31 cellular contexts compared by ENCODE assay signal in genomic region chr13:93932901-93933300, GRCh38.
"Had no signal": no experiment of that assay in that cellular context is flagged by ENCODE, and none has a peak within 500 bp of the region (broad histone marks: within the 10 kb centered on the region; RNA-seq: fewer than 3 reads in every experiment).

No MANE protein-coding gene starts in this region.

- H3K36me3 Mint-ChIP-seq: naive thymus-derived CD4-positive, alpha-beta T cell; natural killer cell; stimulated activated effector memory CD8-positive, alpha-beta T cell treated with anti-CD3 and anti-CD28 coated beads, Interleukin-12 subunit alpha, Interleukin-12 subunit beta, amount 100 ng/mL, for 72 hours; stimulated activated naive B cell treated with anti-CD40 and anti-IgM and Interleukin-4, amounts not matched to agents 10 μg/mL and 1 μg/mL and 100 μg/mL, for 72 hours had no signal

- ATAC-seq: naive thymus-derived CD4-positive, alpha-beta T cell; natural killer cell; psoas muscle; right cardiac atrium; right lobe of liver; stimulated activated effector memory CD8-positive, alpha-beta T cell treated with anti-CD3 and anti-CD28 coated beads, Interleukin-12 subunit alpha, Interleukin-12 subunit beta, amount 100 ng/mL, for 72 hours; stimulated activated naive B cell treated with anti-CD40 and anti-IgM and Interleukin-4, amounts not matched to agents 10 μg/mL and 1 μg/mL and 100 μg/mL, for 72 hours had no signal

- H3K4me1 ChIP-seq: parathyroid adenoma, psoas muscle, right lobe of liver, sigmoid colon, suprapubic skin, testis, tibial artery, upper lobe of left lung, vagina had no signal

- H3K9me3 ChIP-seq: neutrophil, ovary, psoas muscle, right lobe of liver, sigmoid colon, suprapubic skin, testis, tibial artery, upper lobe of left lung, vagina had no signal

- H3K27ac Mint-ChIP-seq: naive thymus-derived CD4-positive, alpha-beta T cell; natural killer cell; nephron; progenitor cell of endocrine pancreas; stimulated activated effector memory CD8-positive, alpha-beta T cell treated with anti-CD3 and anti-CD28 coated beads, Interleukin-12 subunit alpha, Interleukin-12 subunit beta, amount 100 ng/mL, for 72 hours; stimulated activated naive B cell treated with anti-CD40 and anti-IgM and Interleukin-4, amounts not matched to agents 10 μg/mL and 1 μg/mL and 100 μg/mL, for 72 hours; stimulated activated naive CD8-positive, alpha-beta T cell treated with anti-CD3 and anti-CD28 coated beads, Interleukin-15, Interleukin-2, amounts not matched to agents 100 ng/mL and 50 ng/mL, for 24 hours had no signal

- H3K4me3 Mint-ChIP-seq: naive thymus-derived CD4-positive, alpha-beta T cell; natural killer cell; nephron; neural crest cell; stimulated activated effector memory CD8-positive, alpha-beta T cell treated with anti-CD3 and anti-CD28 coated beads, Interleukin-12 subunit alpha, Interleukin-12 subunit beta, amount 100 ng/mL, for 72 hours; stimulated activated naive B cell treated with anti-CD40 and anti-IgM and Interleukin-4, amounts not matched to agents 10 μg/mL and 1 μg/mL and 100 μg/mL, for 72 hours; stimulated activated naive CD8-positive, alpha-beta T cell treated with anti-CD3 and anti-CD28 coated beads, Interleukin-15, Interleukin-2, amounts not matched to agents 100 ng/mL and 50 ng/mL, for 24 hours had no signal

- H3K9me3 Mint-ChIP-seq: nephron; stimulated activated naive CD8-positive, alpha-beta T cell treated with anti-CD3 and anti-CD28 coated beads, Interleukin-15, Interleukin-2, amounts not matched to agents 100 ng/mL and 50 ng/mL, for 24 hours had no signal

- H3K79me2 ChIP-seq: parathyroid adenoma had no signal

- FAIRE-seq: small intestine, urothelium cell line had no signal

- H3K4me1 Mint-ChIP-seq: naive thymus-derived CD4-positive, alpha-beta T cell; natural killer cell; nephron; neural crest cell; stimulated activated effector memory CD8-positive, alpha-beta T cell treated with anti-CD3 and anti-CD28 coated beads, Interleukin-12 subunit alpha, Interleukin-12 subunit beta, amount 100 ng/mL, for 72 hours; stimulated activated naive B cell treated with anti-CD40 and anti-IgM and Interleukin-4, amounts not matched to agents 10 μg/mL and 1 μg/mL and 100 μg/mL, for 72 hours had no signal

- H3K27ac ChIP-seq: neutrophil, ovary, parathyroid adenoma, psoas muscle, right lobe of liver, sigmoid colon, suprapubic skin, testis, tibial artery, upper lobe of left lung, vagina had no signal

- DNase-seq: naive thymus-derived CD4-positive, alpha-beta T cell; natural killer cell; nucleus accumbens; ovary; posterior cingulate gyrus; psoas muscle; right cardiac atrium; right lobe of liver; sigmoid colon; small intestine; stimulated activated CD4-positive, alpha-beta T cell treated with anti-CD3 and anti-CD28 coated beads, Interleukin-15, amount 100 ng/mL, for 24 hours; stimulated activated CD4-positive, alpha-beta T cell treated with anti-CD3 and anti-CD28 coated beads, Interleukin-2, amount 100 ng/mL, for 24 hours; stimulated activated CD4-positive, alpha-beta T cell treated with anti-CD3 and anti-CD28 coated beads, Interleukin-2, amount 100 ng/mL, for 48 hours; stimulated activated CD4-positive, alpha-beta T cell treated with anti-CD3 and anti-CD28 coated beads, Interleukin-4, amount 100 ng/mL, for 24 hours; stimulated activated naive B cell treated with anti-CD40 and anti-IgM and Interleukin-4, amounts not matched to agents 10 μg/mL and 1 μg/mL and 100 μg/mL, for 72 hours; stimulated activated naive CD4-positive, alpha-beta T cell treated with Interleukin-2 at 50 U/mL for 16 hours; substantia nigra; testis; tibial artery; trophoblast cell; upper lobe of left lung had no signal

- H3K27me3 Mint-ChIP-seq: progenitor cell of endocrine pancreas; stimulated activated naive B cell treated with anti-CD40 and anti-IgM and Interleukin-4, amounts not matched to agents 10 μg/mL and 1 μg/mL and 100 μg/mL, for 72 hours; stimulated activated naive CD8-positive, alpha-beta T cell treated with anti-CD3 and anti-CD28 coated beads, Interleukin-15, Interleukin-2, amounts not matched to agents 100 ng/mL and 50 ng/mL, for 24 hours had no signal

- H3K36me3 ChIP-seq: neutrophil, ovary, right lobe of liver, sigmoid colon, suprapubic skin, tibial artery, upper lobe of left lung, vagina had no signal

- H3K9ac ChIP-seq: parathyroid adenoma had no signal

- H3K4me3 ChIP-seq: ovary, psoas muscle, right lobe of liver, sigmoid colon, suprapubic skin, testis, tibial artery, upper lobe of left lung, vagina had no signal

- H3K27me3 ChIP-seq: neutrophil, ovary, right lobe of liver, sigmoid colon, suprapubic skin, testis, tibial artery, upper lobe of left lung, vagina had no signal
